Comparison of ENCODE assay signal across 8 cellular contexts in genomic region chr3:38479431-38480092, GRCh38. TPM values are rescaled to one million over a fixed set of nuclear protein-coding genes. Genes with fewer than 3 reads are reported as not detected.
DNase-seq lines count a peak whose midpoint lies in the region; ATAC-seq, FAIRE-seq and TF ChIP-seq lines count a peak whose summit lies in the region.

No MANE protein-coding gene starts in this region.

- H2BK12ac ChIP-seq in H1 (ENCODE audit: low read depth, low read length), result no peak overlapping the region

- H2BK5ac ChIP-seq in H1 (ENCODE audit: low read depth, low read length), result no peak overlapping the region

- H3K9me3 ChIP-seq in DOHH2 (ENCODE audit: control insufficient read depth, insufficient read depth, low read length) (no peaks in the 10 kb centered on the region), H1 (ENCODE audit: insufficient read depth in 2 of 2, low read depth in 1 of 2, low read length in 1 of 2) (no peaks in the 10 kb centered on the region)

- CTCF ChIA-PET in H1 (lab: Charles Lee; ENCODE audit: partially characterized antibody), result interaction anchor here (0.6 to 4.9 kb wide), 28 partner anchors 10 to 363 kb away, joined by 3 to 47 read pairs (median 4); partner anchors contain the start of genes EXOG, OXSR1 and XYLB

- H3K36me3 ChIP-seq in DOHH2 (ENCODE audit: control insufficient read depth, low read length) (peaks cover 34% of the 10 kb centered on the region), H1 (ENCODE audit: control insufficient read depth in 2 of 4, insufficient read depth in 4 of 4, low read length in 3 of 4) (peaks cover 31 to 57% (median 45%) of the 10 kb centered on the region in 4 experiments)

- DNase-seq in NCI-H1092 (lab: John Stamatoyannopoulos, UW) (peak; percentile 6), H1 (ENCODE audit: low read depth in 1 of 2, low spot score in 2 of 2) (peak in 1 of 2 experiments; percentile 25), medulla oblongata (ENCODE audit: extremely low spot score) (peak; percentile 89), superior temporal gyrus (ENCODE audit: extremely low spot score) (peak; percentile 86)
- DNase-seq in activated CD4-positive, alpha-beta T cell treated with anti-CD3 and anti-CD28 coated beads for 48 hours, result peak; percentile 52

- H3K27ac ChIP-seq in DOHH2 (ENCODE audit: low read depth, low read length) (no peak overlapping the region), H1 (ENCODE audit: low read depth, low read length) (no peak overlapping the region)

- POLR2A ChIA-PET in H1 (lab: Charles Lee; ENCODE audit: partially characterized antibody), result interaction anchor here (1.0 to 1.6 kb wide), 2 partner anchors 17 to 24 kb away, joined by 6 read pairs; partner anchors contain the start of gene EXOG

- no peak overlapping the region for H2AFZ ChIP-seq in H1 (ENCODE audit: low read length)

- H2BK120ac ChIP-seq in H1 (replicated peaks; ENCODE audit: low read depth, low read length), result no peak overlapping the region

- no peak overlapping the region for H3K4me3 ChIP-seq in DOHH2 (ENCODE audit: low read length)
- no peak overlapping the region for H3K4me3 ChIP-seq in H1 (ENCODE audit: extremely low read depth in 1 of 4, insufficient read depth in 2 of 4, low read depth in 3 of 4, low read length in 4 of 4)

- H4K91ac ChIP-seq in H1 (replicated peaks; ENCODE audit: insufficient read length, low read length), result no peak overlapping the region

- peak; percentile 54 for ATAC-seq in GM21576 (IDR thresholded peaks at IDR 0.05; ENCODE audit: unreplicated experiment)
- ATAC-seq in HG02763 (IDR thresholded peaks at IDR 0.05; ENCODE audit: unreplicated experiment), result no peak

- no peak overlapping the region for H3K23ac ChIP-seq in H1 (ENCODE audit: insufficient read length)

- no peak overlapping the region for H2BK20ac ChIP-seq in H1 (ENCODE audit: low read length)

- no peak overlapping the region for H3K9ac ChIP-seq in H1 (replicated peaks in 1 of 4; ENCODE audit: extremely low read depth in 1 of 4, low read depth in 3 of 4, low read length in 3 of 4)

- no peak overlapping the region for H2AK5ac ChIP-seq in H1 (ENCODE audit: low read depth, low read length)

- H3K56ac ChIP-seq in H1 (replicated peaks; ENCODE audit: insufficient read length, low read depth, low read length), result no peak overlapping the region

- H3K79me1 ChIP-seq in H1 (ENCODE audit: low read depth, low read length), result peaks cover 29% of the 10 kb centered on the region

- H3K4me2 ChIP-seq in DOHH2 (ENCODE audit: low read length) (no peak overlapping the region), H1 (ENCODE audit: insufficient read depth in 1 of 2, low read depth in 2 of 2, low read length in 2 of 2) (no peak overlapping the region)

- H3K27me3 ChIP-seq in DOHH2 (ENCODE audit: control insufficient read depth, low read length) (no peaks in the 10 kb centered on the region), H1 (replicated peaks in 1 of 4; ENCODE audit: control insufficient read depth in 3 of 4, extremely low read depth in 1 of 4, insufficient read depth in 3 of 4, low read length in 3 of 4) (no peaks in the 10 kb centered on the region)

- H3K79me2 ChIP-seq in DOHH2 (ENCODE audit: control insufficient read depth, low read length) (peaks cover 8% of the 10 kb centered on the region), H1 (ENCODE audit: control insufficient read depth in 1 of 2, insufficient read depth in 2 of 2, low read length in 2 of 2) (peaks cover 3 to 32% of the 10 kb centered on the region in 2 experiments)

- TF ChIP-seq EP300 in H1 (IDR thresholded peaks at IDR 0.05; ENCODE audit: borderline replicate concordance in 1 of 2, low read depth in 2 of 2, low read length in 2 of 2), result no peak

- TF ChIP-seq CTCF in DOHH2 (IDR thresholded peaks at IDR 0.05; ENCODE audit: low read depth, low read length, poor library complexity, severe bottlenecking), result peak; percentile 91
- TF ChIP-seq CTCF in H1 (IDR thresholded peaks at IDR 0.05; ENCODE audit: control extremely low read depth in 1 of 3, insufficient read depth in 1 of 3, low read depth in 1 of 3, low read length in 3 of 3), result peak in 2 of 3 experiments; percentile 81 to 88; a peak in 3 of 4 replicates

- no peak overlapping the region for H4K8ac ChIP-seq in H1 (ENCODE audit: extremely low read depth, insufficient read depth, low read length)

- H3K4me1 ChIP-seq in DOHH2 (ENCODE audit: control insufficient read depth, low read length), result no peaks in the 10 kb centered on the region
- H3K4me1 ChIP-seq in H1 (replicated peaks in 1 of 4; ENCODE audit: control insufficient read depth in 3 of 4, insufficient read depth in 4 of 4, low read length in 3 of 4), result no peaks in the 10 kb centered on the region; a peak in 2 of 7 replicates

- H3K18ac ChIP-seq in H1 (ENCODE audit: extremely low read depth, low read length), result no peak overlapping the region

- no peak overlapping the region for H4K5ac ChIP-seq in H1 (ENCODE audit: insufficient read length, low read depth, low read length)

- no peaks in the 10 kb centered on the region for H3F3A ChIP-seq in DOHH2 (ENCODE audit: control insufficient read depth, insufficient read depth)

- H3K14ac ChIP-seq in H1 (ENCODE audit: insufficient read length), result no peak overlapping the region

- H2BK15ac ChIP-seq in H1 (ENCODE audit: low read length), result 0 out of 2 replicates have a peak overlapping the region, but pooled peaks have one; percentile 2

- peak; percentile 93 for FAIRE-seq in H1 (lab: Jason Lieb, UNC)

- no peak overlapping the region for H3K4ac ChIP-seq in H1 (replicated peaks; ENCODE audit: insufficient read length, low read depth, low read length)

- H4K20me1 ChIP-seq in DOHH2 (ENCODE audit: control insufficient read depth, insufficient read depth, low read depth, low read length) (no peaks in the 10 kb centered on the region), H1 (replicated peaks in 1 of 2; ENCODE audit: control insufficient read depth in 1 of 2, insufficient read depth in 2 of 2, low read length in 2 of 2) (peaks cover 17 to 28% of the 10 kb centered on the region in 2 experiments)

- TF ChIP-seq RAD21 in H1 (IDR thresholded peaks at IDR 0.05 in 1 of 2, conservative IDR thresholded peaks at IDR 0.05 in 1 of 2; ENCODE audit: low read depth in 2 of 2, low read length in 2 of 2), result peak; percentile 91 to 96

- no peaks in the 10 kb centered on the region for H3K9me2 ChIP-seq in DOHH2 (replicated peaks; ENCODE audit: control insufficient read depth, low read length)

- 90% methylated on average over 10 of the region's 10 CpGs; no CpG with 5 or more reads in 1 of the 2 experiments for WGBS in H1 (ENCODE audit: extremely low coverage in 1 of 2, insufficient coverage in 1 of 2, insufficient read length in 1 of 2, insufficient replicate concordance in 2 of 2, low coverage in 1 of 2, low lambda C conversion rate in 2 of 2, missing lambda C conversion rate in 1 of 2), 2 experiments

- no peaks in the 10 kb centered on the region for H3K23me2 ChIP-seq in H1 (ENCODE audit: low read depth, low read length)

- no peak for TF ChIP-seq POLR2A in H1 (IDR thresholded peaks at IDR 0.05; ENCODE audit: control extremely low read depth in 1 of 2, low read depth in 2 of 2, low read length in 2 of 2)

TF ChIP-seq in H1, 55 proteins besides CTCF, POLR2A, EP300 and RAD21:
- TF ChIP-seq MAFK (IDR thresholded peaks at IDR 0.05; ENCODE audit: low read depth, low read length) (0 out of 2 replicates have a peak, but pooled peaks have one; percentile 2), YY1 (IDR thresholded peaks at IDR 0.05; ENCODE audit: low read depth, low read length) (peak; percentile 68; the same call in 1 of the 2 replicates), SP2 (IDR thresholded peaks at IDR 0.05; ENCODE audit: low read length) (no peak), POLR2AphosphoS5 (IDR thresholded peaks at IDR 0.05; ENCODE audit: low read depth, low read length) (no peak)
TF ChIP-seq in H1: peak in this region for 2.

RNA-seq across cellular contexts. Expression of gene EXOG, which starts 16.6 kb away (rescaled TPM):
- 12.2 and 12.9 TPM in 2 replicates for total RNA-seq in H1 (2021; fragmentation: NEBNext Ultra II Directional; extraction: Animal tissue kit (Norgen Biotek cat#: 25700))
- 5.1 and 7.2 TPM in 2 replicates for polyA plus RNA-seq in H1 (2011; rRNA removed)
- polyA plus RNA-seq in H1 (2011; cell fraction: cytosol; rRNA removed), result 7.2 TPM
- polyA plus RNA-seq in H1 (2011; cell fraction: nucleus; rRNA removed), result 7.4 TPM
- 6.0 to 13.9 TPM (median 8.5 TPM) in 4 replicates for polyA plus RNA-seq in H1 (2012, experiment 1 of 2)
- polyA plus RNA-seq in H1 (2012, experiment 2 of 2), result 2.2 TPM
- polyA plus RNA-seq in H1 (2013, experiment 1 of 2), result 9.0 TPM
- polyA plus RNA-seq in H1 (2013, experiment 2 of 2), result 7.3 TPM
- polyA minus RNA-seq in H1 (2011; rRNA and poly(A)+ RNA removed), result 6.4 and 9.0 TPM in 2 replicates
- 10.0 TPM for polyA minus RNA-seq in H1 (2011; cell fraction: cytosol; rRNA and poly(A)+ RNA removed)
- polyA minus RNA-seq in H1 (2011; cell fraction: nucleus; rRNA and poly(A)+ RNA removed), result 10.2 TPM

RNA-seq across cellular contexts. Expression of gene ACVR2B, which starts 25.9 kb away (rescaled TPM):
- total RNA-seq in H1 (2021; fragmentation: NEBNext Ultra II Directional; extraction: Animal tissue kit (Norgen Biotek cat#: 25700)), result 99.9 and 109 TPM in 2 replicates
- 24.7 and 32.2 TPM in 2 replicates for polyA plus RNA-seq in H1 (2011; rRNA removed)
- polyA plus RNA-seq in H1 (2011; cell fraction: cytosol; rRNA removed), result 25.3 TPM
- polyA plus RNA-seq in H1 (2011; cell fraction: nucleus; rRNA removed), result 44.4 TPM
- polyA plus RNA-seq in H1 (2012, experiment 1 of 2), result 24.3 to 39.1 TPM (median 27.4 TPM) in 4 replicates
- polyA plus RNA-seq in H1 (2012, experiment 2 of 2), result 3.9 TPM
- polyA plus RNA-seq in H1 (2013, experiment 1 of 2), result 33.2 TPM
- 34.2 TPM for polyA plus RNA-seq in H1 (2013, experiment 2 of 2)
- 195 and 241 TPM in 2 replicates for polyA minus RNA-seq in H1 (2011; rRNA and poly(A)+ RNA removed)
- 123 TPM for polyA minus RNA-seq in H1 (2011; cell fraction: cytosol; rRNA and poly(A)+ RNA removed)
- polyA minus RNA-seq in H1 (2011; cell fraction: nucleus; rRNA and poly(A)+ RNA removed), result 86.1 TPM
